Comparison of ENCODE assay signal across 26 cellular contexts in the genomic region with DNA sequence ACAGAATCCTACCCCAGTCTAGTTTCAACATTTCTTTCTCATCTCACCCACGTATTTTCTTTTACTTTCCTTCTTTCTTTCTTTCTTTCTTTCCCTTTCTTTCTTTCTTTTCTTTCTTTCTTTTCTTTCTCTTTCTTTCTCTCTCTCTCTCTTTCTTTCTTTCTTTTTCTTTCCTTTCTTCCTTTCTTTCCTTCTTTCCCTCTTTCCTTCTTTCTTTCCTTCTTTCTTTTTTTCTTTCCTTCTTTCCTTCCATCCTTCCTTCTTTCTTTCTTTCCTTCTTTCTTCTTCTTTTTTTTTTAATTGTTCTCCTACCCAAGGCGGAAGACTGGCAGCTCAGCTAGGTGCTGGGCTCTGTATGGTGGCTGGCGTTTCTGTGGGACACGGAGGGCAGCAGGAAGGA. TPM values are rescaled to one million over a fixed set of nuclear protein-coding genes. Genes with fewer than 3 reads are reported as not detected.
DNase-seq lines count a peak whose midpoint lies in the region; ATAC-seq, FAIRE-seq and TF ChIP-seq lines count a peak whose summit lies in the region.
"Had no signal": no experiment of that assay in that cellular context is flagged by ENCODE, and none has a peak within 500 bp of the region (broad histone marks: within the 10 kb centered on the region; RNA-seq: fewer than 3 reads in every experiment).

No MANE protein-coding gene starts in this region.

- in situ Hi-C loops in K562 (cut with MboI): no loop called here

- FAIRE-seq in K562 (lab: Jason Lieb, UNC): no peak
- FAIRE-seq: A204.1, D721Med, G401.6, GM12891, GM19239 had no signal

- no peak overlapping the region for H3K9ac ChIP-seq in K562 (ENCODE audit: insufficient read depth in 1 of 2, low read depth in 2 of 2, low read length in 2 of 2)
- H3K9ac ChIP-seq: BLaER1 treated with 17β-estradiol and CSF1 and Interleukin-3, amounts not matched to agents 10 nM and 100 nM had no signal

- peaks cover 14% of the 10 kb centered on the region for H3K4me1 Mint-ChIP-seq in activated T-cell treated with anti-CD3 and anti-CD28 coated beads, Interleukin-2, amount 50 U/mL, for 72 hours (ENCODE audit: low read depth)
- H3K4me1 Mint-ChIP-seq in T-helper 17 cell (no peaks in the 10 kb centered on the region), HFFc6 (ENCODE audit: low read depth) (no peaks in the 10 kb centered on the region)
- peaks cover 6% of the 10 kb centered on the region for H3K4me1 Mint-ChIP-seq in activated T-helper 1 cell treated with anti-CD3 and anti-CD28 coated beads, Interleukin-12 subunit alpha, Interleukin-12 subunit beta, Interleukin-2, Interleukin-4 antibody, amounts not matched to agents 30 ng/mL and 10 ng/mL and 1 ng/mL, durations not matched to agents 14 hours and 24 hours and 36 hours (ENCODE audit: low read depth)

- no peak for TF ChIP-seq EP300 in K562 (IDR thresholded peaks at IDR 0.05; ENCODE audit: low read length)

- TF ChIP-seq POLR2A in K562 (conservative IDR thresholded peaks at IDR 0.05): no peak

- H3K9me3 ChIP-seq in T-helper 17 cell (ENCODE audit: control insufficient read depth, low read length, poor library complexity, severe bottlenecking) (no peaks in the 10 kb centered on the region), K562 (replicated peaks; ENCODE audit: control insufficient read depth, insufficient read depth, low read depth, low read length) (no peaks in the 10 kb centered on the region)
- H3K9me3 ChIP-seq: BLaER1 treated with 17β-estradiol and CSF1 and Interleukin-3, amounts not matched to agents 10 nM and 100 nM; Caco-2 had no signal

- no peaks in the 10 kb centered on the region for H3K36me3 Mint-ChIP-seq in activated T-cell treated with anti-CD3 and anti-CD28 coated beads, Interleukin-2, amount 50 U/mL, for 72 hours (ENCODE audit: insufficient read depth in 2 of 2)
- H3K36me3 Mint-ChIP-seq in T-helper 17 cell (ENCODE audit: low read depth) (no peaks in the 10 kb centered on the region), HFFc6 (ENCODE audit: low read depth) (peaks cover 9% of the 10 kb centered on the region)
- H3K36me3 Mint-ChIP-seq in activated T-helper 1 cell treated with anti-CD3 and anti-CD28 coated beads, Interleukin-12 subunit alpha, Interleukin-12 subunit beta, Interleukin-2, Interleukin-4 antibody, amounts not matched to agents 30 ng/mL and 10 ng/mL and 1 ng/mL, durations not matched to agents 14 hours and 24 hours and 36 hours (ENCODE audit: low read depth): no peaks in the 10 kb centered on the region
- H3K36me3 Mint-ChIP-seq: CD8-positive, alpha-beta T cell had no signal

- no peak for TF ChIP-seq CTCF in K562 (IDR thresholded peaks at IDR 0.05 in 2 of 3, conservative IDR thresholded peaks at IDR 0.05 in 1 of 3; ENCODE audit: insufficient read depth in 2 of 3, low read depth in 1 of 3, low read length in 3 of 3)
- TF ChIP-seq CTCF in HFFc6 (IDR thresholded peaks at IDR 0.05): no peak
- no peak for TF ChIP-seq CTCF in coronary artery (IDR thresholded peaks at IDR 0.05)

- H3K4me1 ChIP-seq in K562 (replicated peaks in 1 of 2; ENCODE audit: control insufficient read depth in 2 of 2, insufficient read depth in 2 of 2, low read length in 2 of 2): no peaks in the 10 kb centered on the region

- no peak overlapping the region for H3K4me3 Mint-ChIP-seq in activated T-cell treated with anti-CD3 and anti-CD28 coated beads, Interleukin-2, amount 50 U/mL, for 72 hours
- peak overlapping the region; percentile 52 for H3K4me3 Mint-ChIP-seq in T-helper 17 cell
- H3K4me3 Mint-ChIP-seq in activated T-helper 1 cell treated with anti-CD3 and anti-CD28 coated beads, Interleukin-12 subunit alpha, Interleukin-12 subunit beta, Interleukin-2, Interleukin-4 antibody, amounts not matched to agents 30 ng/mL and 10 ng/mL and 1 ng/mL, durations not matched to agents 14 hours and 24 hours and 36 hours: no peak overlapping the region
- H3K4me3 Mint-ChIP-seq in HFFc6: no peak overlapping the region
- H3K4me3 Mint-ChIP-seq: CD4-positive, alpha-beta T cell; CD8-positive, alpha-beta T cell had no signal

- no peak for ATAC-seq in activated T-cell treated with anti-CD3 and anti-CD28 coated beads, Interleukin-2, amount 50 U/mL, for 72 hours (replicated peaks in 1 of 2)
- ATAC-seq in T-helper 17 cell (no peak), K562 (no peak), GM19467 (IDR thresholded peaks at IDR 0.05; ENCODE audit: unreplicated experiment) (no peak)
- ATAC-seq: CD8-positive, alpha-beta T cell had no signal

- BruUV-seq in K562 (replicated peaks; lab: Mats Ljungman, UMichigan): no TSS peak

- no peaks in the 10 kb centered on the region for H3K9me1 ChIP-seq in K562 (ENCODE audit: control insufficient read depth, insufficient read depth, low read length)

- H3K27me3 ChIP-seq in K562 (ENCODE audit: control insufficient read depth in 2 of 2, insufficient read depth in 2 of 2, low read length in 2 of 2): peaks cover 14 to 31% of the 10 kb centered on the region in 2 experiments; a peak in 4 of 5 replicates

- H3K27ac ChIP-seq in K562 (ENCODE audit: extremely low read depth, low read depth, low read length): no peak overlapping the region
- no peak overlapping the region for H3K27ac ChIP-seq in coronary artery
- H3K27ac ChIP-seq: BLaER1 treated with 17β-estradiol and CSF1 and Interleukin-3, amounts not matched to agents 10 nM and 100 nM; C4-2B had no signal

- H3K9me3 Mint-ChIP-seq in activated T-cell treated with anti-CD3 and anti-CD28 coated beads, Interleukin-2, amount 50 U/mL, for 72 hours: no peaks in the 10 kb centered on the region
- no peaks in the 10 kb centered on the region for H3K9me3 Mint-ChIP-seq in activated T-helper 1 cell treated with anti-CD3 and anti-CD28 coated beads, Interleukin-12 subunit alpha, Interleukin-12 subunit beta, Interleukin-2, Interleukin-4 antibody, amounts not matched to agents 30 ng/mL and 10 ng/mL and 1 ng/mL, durations not matched to agents 14 hours and 24 hours and 36 hours
- H3K9me3 Mint-ChIP-seq in HFFc6: peaks cover 33% of the 10 kb centered on the region
- H3K9me3 Mint-ChIP-seq: CD4-positive, alpha-beta T cell; CD8-positive, alpha-beta T cell had no signal

- CTCF ChIA-PET in K562 (lab: Yijun Ruan, JAX; ENCODE audit: low intra/inter-chr PET ratio): no interaction called here

- POLR2A ChIA-PET in K562 (lab: Yijun Ruan, JAX): no interaction called here

- H3K4me3 ChIP-seq in K562 (no peak overlapping the region), coronary artery (no peak overlapping the region)
- H3K4me3 ChIP-seq: BLaER1 treated with 17β-estradiol and CSF1 and Interleukin-3, amounts not matched to agents 10 nM and 100 nM had no signal

- H3K36me3 ChIP-seq in K562 (ENCODE audit: control insufficient read depth, insufficient read depth, low read length): no peaks in the 10 kb centered on the region

- H2AFZ ChIP-seq in K562 (ENCODE audit: low read depth, low read length): no peak overlapping the region

- H3K79me2 ChIP-seq in K562 (ENCODE audit: control insufficient read depth, insufficient read depth, low read length): no peaks in the 10 kb centered on the region

- 20% methylated on average over 3 of the region's 4 CpGs for WGBS in K562 (ENCODE audit: insufficient coverage, low coverage, missing lambda C conversion rate)

- no peak overlapping the region for H3K4me2 ChIP-seq in K562 (ENCODE audit: insufficient read depth, low read length)

- TF ChIP-seq RAD21 in K562 (CRISPR knock-in tag; conservative IDR thresholded peaks at IDR 0.05 in 1 of 2, IDR thresholded peaks at IDR 0.05 in 1 of 2): no peak

- no peaks in the 10 kb centered on the region for H3K27me3 Mint-ChIP-seq in activated T-cell treated with anti-CD3 and anti-CD28 coated beads, Interleukin-2, amount 50 U/mL, for 72 hours (ENCODE audit: low read depth)
- H3K27me3 Mint-ChIP-seq in T-helper 17 cell (peaks cover 7% of the 10 kb centered on the region), HFFc6 (ENCODE audit: insufficient read depth) (no peaks in the 10 kb centered on the region)
- H3K27me3 Mint-ChIP-seq in activated T-helper 1 cell treated with anti-CD3 and anti-CD28 coated beads, Interleukin-12 subunit alpha, Interleukin-12 subunit beta, Interleukin-2, Interleukin-4 antibody, amounts not matched to agents 30 ng/mL and 10 ng/mL and 1 ng/mL, durations not matched to agents 14 hours and 24 hours and 36 hours (ENCODE audit: insufficient read depth): peaks cover 6% of the 10 kb centered on the region
- H3K27me3 Mint-ChIP-seq: CD4-positive, alpha-beta T cell had no signal

- intact Hi-C loops in activated T-helper 1 cell treated with anti-CD3 and anti-CD28 coated beads, Interleukin-12 subunit alpha, Interleukin-12 subunit beta, Interleukin-2, Interleukin-4 antibody, amounts not matched to agents 30 ng/mL and 10 ng/mL and 1 ng/mL, durations not matched to agents 14 hours and 24 hours and 36 hours (cut with micrococcal nuclease): no loop called here
- intact Hi-C loops in K562 (cut with micrococcal nuclease): no loop called here

- peak overlapping the region; percentile 34 for H3K27ac Mint-ChIP-seq in activated T-cell treated with anti-CD3 and anti-CD28 coated beads, Interleukin-2, amount 50 U/mL, for 72 hours
- H3K27ac Mint-ChIP-seq in T-helper 17 cell: no peak overlapping the region
- H3K27ac Mint-ChIP-seq in activated T-helper 1 cell treated with anti-CD3 and anti-CD28 coated beads, Interleukin-12 subunit alpha, Interleukin-12 subunit beta, Interleukin-2, Interleukin-4 antibody, amounts not matched to agents 30 ng/mL and 10 ng/mL and 1 ng/mL, durations not matched to agents 14 hours and 24 hours and 36 hours: peak overlapping the region; percentile 24
- H3K27ac Mint-ChIP-seq in HFFc6: no peak overlapping the region
- H3K27ac Mint-ChIP-seq: CD4-positive, alpha-beta T cell; CD8-positive, alpha-beta T cell had no signal

- no peaks in the 10 kb centered on the region for H4K20me1 ChIP-seq in K562 (replicated peaks; ENCODE audit: control insufficient read depth, insufficient read depth, low read length)

- DNase-seq in activated T-cell treated with anti-CD3 and anti-CD28 coated beads, Interleukin-2, amount 50 U/mL, for 72 hours: no peak
- DNase-seq in activated T-cell treated with anti-CD3 and anti-CD28 coated beads, Interleukin-2, amount 50 U/mL, for 1 hour: no peak
- no peak for DNase-seq in T-helper 17 cell
- DNase-seq in activated T-helper 1 cell treated with anti-CD3 and anti-CD28 coated beads, Interleukin-12 subunit alpha, Interleukin-12 subunit beta, Interleukin-2, Interleukin-4 antibody, amounts not matched to agents 30 ng/mL and 10 ng/mL and 1 ng/mL, durations not matched to agents 14 hours and 24 hours and 36 hours (ENCODE audit: low spot score): no peak
- no peak for DNase-seq in K562 (ENCODE audit: extremely low read depth in 1 of 4, low spot score in 3 of 4)
- DNase-seq in HFFc6: no peak
- no peak for DNase-seq in coronary artery (ENCODE audit: low spot score)
- DNase-seq: 8988T; ACHN; Caco-2; Calu3; CD4-positive, alpha-beta T cell; CD8-positive, alpha-beta T cell; DMS79 treated with DMSO at 0.1 percent for 48 hours; GF-D8 had no signal

RNA-seq across cellular contexts. Expression of a gene that starts 55.0 kb away (rescaled TPM):
- under 1 TPM in 1 of 2 donors, not detected in 1; 0.41 TPM for total RNA-seq in activated T-cell treated with anti-CD3 and anti-CD28 coated beads, Interleukin-2, amount 50 U/mL, for 72 hours
- total RNA-seq in T-helper 17 cell: 1 to 10 TPM in 1 of 2 donors, under 1 TPM in 1; 0.10 to 1.2 TPM
- total RNA-seq in activated T-helper 1 cell treated with anti-CD3 and anti-CD28 coated beads, Interleukin-12 subunit alpha, Interleukin-12 subunit beta, Interleukin-2, Interleukin-4 antibody, amounts not matched to agents 30 ng/mL and 10 ng/mL and 1 ng/mL, durations not matched to agents 14 hours and 24 hours and 36 hours: 2.0 and 2.1 TPM in 2 replicates
- not detected in 2 replicates for total RNA-seq in K562 (2011; cell fraction: chromatin; rRNA removed; ENCODE audit: low replicate concordance)
- total RNA-seq in K562 (2011; cell fraction: nucleolus; rRNA removed): not detected in 2 replicates
- not detected in 2 replicates for total RNA-seq in K562 (2011; cell fraction: nucleoplasm; rRNA removed)
- not detected in 2 replicates for total RNA-seq in K562 (2014; rRNA removed)
- total RNA-seq in K562 (2014; rRNA removed; fragmentation: Illumina TruSeq; extraction: Trizol): not detected in 2 replicates
- not detected in 2 replicates for total RNA-seq in K562 (2015; rRNA removed; fragmentation: Illumina TruSeq; extraction: Trizol)
- 0.04 and 0.07 TPM in 2 replicates for total RNA-seq in K562 (2021)
- not detected in 2 replicates for polyA plus RNA-seq in K562 (2011; rRNA removed)
- polyA plus RNA-seq in K562 (2011; cell fraction: cytosol; rRNA removed): not detected in 2 replicates
- not detected in 2 replicates for polyA plus RNA-seq in K562 (2011; cell fraction: nucleus; rRNA removed)
- 0.04 TPM in 1 of 2 replicates, not detected in the other for polyA plus RNA-seq in K562 (2012)
- polyA plus RNA-seq in K562 (2014; fragmentation: Illumina TruSeq; extraction: Trizol): not detected in 2 replicates
- not detected for polyA plus RNA-seq in K562 (2014; fragmentation: Nextera tagmentation; extraction: Ambion mirVana)
- not detected in 2 replicates for polyA plus RNA-seq in K562 (2014; rRNA removed)
- polyA minus RNA-seq in K562 (2011; rRNA and poly(A)+ RNA removed): not detected in 2 replicates
- polyA minus RNA-seq in K562 (2011; cell fraction: cytosol; rRNA and poly(A)+ RNA removed): not detected in 2 replicates
- not detected in 2 replicates for polyA minus RNA-seq in K562 (2011; cell fraction: nucleus; rRNA and poly(A)+ RNA removed)
- not detected for total RNA-seq in HFFc6 (2021; fragmentation: NEBNext Ultra II Directional; extraction: Animal tissue kit (Norgen Biotek cat#: 25700))
- total RNA-seq: A673; Caco-2; Calu3; CD8-positive, alpha-beta T cell had no signal
- polyA plus RNA-seq: AG04450, BJ had no signal

Comparison
In these comparisons a context has a peak if more than half of its experiments do, and no peak if none do; other contexts are left out.
1. H3K27ac Mint-ChIP-seq: peak in activated T-cell treated with anti-CD3 and anti-CD28 coated beads, Interleukin-2, amount 50 U/mL, for 72 hours (single experiment) and activated T-helper 1 cell treated with anti-CD3 and anti-CD28 coated beads, Interleukin-12 subunit alpha, Interleukin-12 subunit beta, Interleukin-2, Interleukin-4 antibody, amounts not matched to agents 30 ng/mL and 10 ng/mL and 1 ng/mL, durations not matched to agents 14 hours and 24 hours and 36 hours (single experiment); none in T-helper 17 cell (single experiment) and HFFc6 (single experiment).